ENCODE assay signal across 8 cellular contexts in genomic region chr10:119104653-119105024, GRCh38. TPM values are rescaled to one million over a fixed set of nuclear protein-coding genes. Genes with fewer than 3 reads are reported as not detected.
A peak's percentile ranks its signal among the peaks of the same experiment; 100 is the strongest.
DNase-seq lines count a peak whose midpoint lies in the region; ATAC-seq and TF ChIP-seq lines count a peak whose summit lies in the region.

No MANE protein-coding gene starts in this region.

- peaks cover 0 to 3% (median 2%) of the 10 kb centered on the region in 7 donors for H3K9me3 Mint-ChIP-seq in CD14-positive monocyte
- no peaks in the 10 kb centered on the region for H3K9me3 Mint-ChIP-seq in WTC11

- peak; percentile 4; the same call in 1 of the 2 replicates for ATAC-seq in WTC11
- peak; percentile 5 for ATAC-seq in foreskin keratinocyte
- no peak for ATAC-seq in HG02798 (IDR thresholded peaks at IDR 0.05; ENCODE audit: poor library complexity, unreplicated experiment)
- no peak for ATAC-seq in HG02678 (IDR thresholded peaks at IDR 0.05; ENCODE audit: unreplicated experiment)

- POLR2A ChIA-PET in WTC11 (lab: Charles Lee): interaction anchor here (1.0 to 1.2 kb wide), 4 partner anchors 23 to 75 kb away, joined by 3 to 4 read pairs (median 3); partner anchors contain the start of genes EIF3A and NANOS1

- CTCF ChIA-PET in WTC11 (lab: Charles Lee): interaction anchor here (0.9 to 2.3 kb wide), 4 partner anchors 19 to 105 kb away, joined by 3 to 9 read pairs (median 6); no protein-coding TSS in a partner anchor

- H3K27me3 ChIP-seq in HAP-1 (ENCODE audit: low read depth): no peaks in the 10 kb centered on the region
- H3K27me3 ChIP-seq in foreskin keratinocyte: no peaks in the 10 kb centered on the region
- no peaks in the 10 kb centered on the region for H3K27me3 ChIP-seq in ovary

- DNase-seq in CD14-positive monocyte (ENCODE audit: low spot score): no peak
- peak; percentile 11 to 45 for DNase-seq in HAP-1 (ENCODE audit: low spot score in 2 of 2)
- peak; percentile 20 for DNase-seq in WTC11 (ENCODE audit: low spot score)
- DNase-seq in foreskin keratinocyte: peak in 1 of 2 donors; percentile 17
- peak in 3 of 5 donors; percentile 40 to 53 (median 50) for DNase-seq in ovary
- DNase-seq in NCI-H1417 treated with DMSO at 0.1 percent for 48 hours (lab: John Stamatoyannopoulos, UW): no peak

- H3K4me1 ChIP-seq in HAP-1 (peaks cover 3% of the 10 kb centered on the region; the same call in 1 of the 2 replicates), foreskin keratinocyte (peaks cover 18% of the 10 kb centered on the region), ovary (ENCODE audit: insufficient read depth) (peaks cover 7% of the 10 kb centered on the region)

- TF ChIP-seq POLR2A in ovary (IDR thresholded peaks at IDR 0.05): no peak

- no peaks in the 10 kb centered on the region for H3K9me3 ChIP-seq in HAP-1
- no peaks in the 10 kb centered on the region for H3K9me3 ChIP-seq in ovary

- in situ Hi-C loops in HAP-1 (cut with MboI; ENCODE audit: low sequenced_read_pairs): no loop called here

- H3K4me3 ChIP-seq in HAP-1 (peak overlapping the region; percentile 58), ovary (peak overlapping the region; percentile 62)

- H3K4me3 Mint-ChIP-seq in CD14-positive monocyte (peak overlapping the region; percentile 80 to 87), WTC11 (peak overlapping the region; percentile 74)

- H3K27me3 Mint-ChIP-seq in CD14-positive monocyte (ENCODE audit: low read depth in 3 of 3): peaks cover 0 to 5% (median 1%) of the 10 kb centered on the region in 3 donors
- H3K27me3 Mint-ChIP-seq in WTC11 (ENCODE audit: low read depth): peaks cover 3% of the 10 kb centered on the region; the same call in 1 of the 2 replicates

- TF ChIP-seq EP300 in ovary (IDR thresholded peaks at IDR 0.05): no peak

- intact Hi-C loops in CD14-positive monocyte (cut with micrococcal nuclease) (no loop called here), ovary (cut with DNase I) (loop anchor here in 1 of 4 donors (10.0 kb wide), 1 partner anchor 60 kb away; the partner anchor contains the start of gene SFXN4)

- H3K36me3 Mint-ChIP-seq in CD14-positive monocyte: peaks cover 7 to 23% of the 10 kb centered on the region in 2 donors
- H3K36me3 Mint-ChIP-seq in WTC11: peaks cover 12% of the 10 kb centered on the region

- peak overlapping the region; percentile 30 for H3K27ac ChIP-seq in foreskin keratinocyte
- no peak overlapping the region for H3K27ac ChIP-seq in ovary

- TF ChIP-seq CTCF in CD14-positive monocyte (IDR thresholded peaks at IDR 0.05) (no peak), WTC11 (IDR thresholded peaks at IDR 0.05) (no peak), foreskin keratinocyte (conservative IDR thresholded peaks at IDR 0.05) (no peak), ovary (IDR thresholded peaks at IDR 0.05) (no peak)

- H3K36me3 ChIP-seq in HAP-1 (replicated peaks) (peaks cover 12% of the 10 kb centered on the region), ovary (no peaks in the 10 kb centered on the region)

- 0 to 1% (median 1%) methylated on average over 17 to 22 of the region's 22 CpGs for WGBS in ovary, 3 donors

- H3K4me1 Mint-ChIP-seq in CD14-positive monocyte (peaks cover 50% of the 10 kb centered on the region), WTC11 (peaks cover 6% of the 10 kb centered on the region)

- peak overlapping the region in 6 of 7 donors; percentile 59 to 91 (median 76) for H3K27ac Mint-ChIP-seq in CD14-positive monocyte
- H3K27ac Mint-ChIP-seq in WTC11: no peak overlapping the region

TF ChIP-seq in WTC11, 78 proteins besides CTCF, POLR2A, EP300 and RAD21:
- TF ChIP-seq TEAD1 (CRISPR knock-in tag; IDR thresholded peaks at IDR 0.05) (no peak), USF1 (CRISPR knock-in tag; IDR thresholded peaks at IDR 0.05) (peak; percentile 70; the same call in 1 of the 2 replicates), USF2 (CRISPR knock-in tag; IDR thresholded peaks at IDR 0.05) (peak; percentile 74)

RNA-seq across cellular contexts. Expression of gene DENND10, which starts 0.7 kb away (rescaled TPM):
- 100 to 1,000 TPM; 141 to 188 TPM for polyA plus RNA-seq in CD14-positive monocyte
- total RNA-seq in WTC11 (2021): 58.7 to 60.6 TPM (median 59.0 TPM) in 3 replicates
- 49.8 and 52.6 TPM in 2 replicates for total RNA-seq in foreskin keratinocyte
- polyA plus RNA-seq in foreskin keratinocyte: 21.8 and 23.3 TPM in 2 replicates
- 10 to 100 TPM; 32.3 to 53.8 (median 41.3) TPM for total RNA-seq in ovary
- polyA plus RNA-seq in ovary: 10 to 100 TPM; 29.9 to 34.5 TPM

RNA-seq across cellular contexts. Expression of gene EIF3A, which starts 24.0 kb away (rescaled TPM):
- polyA plus RNA-seq in CD14-positive monocyte: 10 to 100 TPM; 24.2 to 49.1 TPM
- 177 to 213 TPM (median 178 TPM) in 3 replicates for total RNA-seq in WTC11 (2021)
- total RNA-seq in foreskin keratinocyte: 152 and 172 TPM in 2 replicates
- 33.0 and 41.1 TPM in 2 replicates for polyA plus RNA-seq in foreskin keratinocyte
- 100 to 1,000 TPM in 2 of 7 donors, 10 to 100 TPM in 5; 58.7 to 109 (median 88.1) TPM for total RNA-seq in ovary
- polyA plus RNA-seq in ovary: 100 to 1,000 TPM in 1 of 2 donors, 10 to 100 TPM in 1; 53.9 to 113 TPM

Comparison
In these comparisons a context has a peak if more than half of its experiments do, and no peak if none do; other contexts are left out.
1. DNase-seq: peak in HAP-1 (2 of 2), WTC11 (single experiment) and ovary (3 of 5); none in CD14-positive monocyte (single experiment) and NCI-H1417 treated with DMSO at 0.1 percent for 48 hours (single experiment).
2. ATAC-seq: peak in WTC11 (single experiment) and foreskin keratinocyte (single experiment); none in HG02798 (single experiment) and HG02678 (single experiment).